ENCODE assay signal across 8 cellular contexts in genomic region chr5:118336468-118336867, GRCh38.
"Had no signal": no experiment of that assay in that cellular context is flagged by ENCODE, and none has a peak within 500 bp of the region (broad histone marks: within the 10 kb centered on the region; RNA-seq: fewer than 3 reads in every experiment).

No MANE protein-coding gene starts in this region.

- ATAC-seq: HCT116 had no signal

- H3K4me3 Mint-ChIP-seq: HFFc6 had no signal

- H3K27ac Mint-ChIP-seq: HFFc6 had no signal

- H3K4me3 ChIP-seq: HAP-1 had no signal

- H3K36me3 ChIP-seq: HAP-1 had no signal

- H3K27ac ChIP-seq: HL-60 had no signal

- H3K9me3 ChIP-seq: HAP-1 had no signal

- DNase-seq: GOT3, H7, HFFc6, IMR-90, KBM-7 had no signal
